Comparison of ENCODE assay signal across 8 cellular contexts in the genomic region with DNA sequence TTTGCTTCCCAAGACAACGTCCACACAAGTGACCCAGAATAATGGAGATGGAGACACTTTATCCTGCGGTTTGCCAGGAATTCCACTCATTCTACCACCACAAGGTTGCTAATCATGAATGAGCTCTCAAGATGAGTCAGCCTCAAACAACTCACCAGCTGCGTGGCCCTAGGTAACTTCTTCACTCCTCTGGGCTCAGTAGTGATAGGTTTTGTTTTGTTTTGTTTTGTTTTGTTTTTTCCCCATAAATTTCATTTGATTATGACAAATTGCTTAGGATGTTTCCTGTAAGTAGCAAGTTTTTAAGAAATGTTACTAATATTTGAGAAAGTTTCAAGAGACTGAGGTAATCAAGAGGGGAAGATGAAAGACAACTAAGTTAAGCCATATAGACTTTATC.
DNase-seq lines count a peak whose midpoint lies in the region; ATAC-seq and TF ChIP-seq lines count a peak whose summit lies in the region.

No MANE protein-coding gene starts in this region.

- no peak overlapping the region for H3K27ac ChIP-seq in right atrium auricular region
- peak overlapping the region in 2 of 8 donors; percentile 71 to 81 for H3K27ac ChIP-seq in spleen

- TF ChIP-seq CTCF in HFF-Myc (IDR thresholded peaks at IDR 0.05; ENCODE audit: low read depth, low read length, missing control alignments) (no peak), right atrium auricular region (IDR thresholded peaks at IDR 0.05) (no peak), spleen (IDR thresholded peaks at IDR 0.05 in 8 of 11, conservative IDR thresholded peaks at IDR 0.05 in 3 of 11) (no peak)

- peaks cover 0 to 25% of the 10 kb centered on the region in 2 donors for H3K4me1 ChIP-seq in right atrium auricular region
- peaks cover 0 to 4% (median 0%) of the 10 kb centered on the region in 6 donors for H3K4me1 ChIP-seq in spleen

- H3K27me3 ChIP-seq in right atrium auricular region (no peaks in the 10 kb centered on the region), spleen (replicated peaks in 1 of 7) (no peaks in the 10 kb centered on the region)

- WGBS in spleen, 5 donors = 59 to 76% (median 71%) methylated on average over 3 of the region's 3 CpGs

- intact Hi-C loops in spleen (cut with DNase I; ENCODE audit: low total_unique reads) = loop anchor here (10.0 kb wide), 1 partner anchor 106 kb away; no protein-coding TSS in a partner anchor

- H3K4me3 ChIP-seq in HFF-Myc (replicated peaks; ENCODE audit: low read depth, low read length) (no peak overlapping the region), right atrium auricular region (no peak overlapping the region), spleen (no peak overlapping the region)

- DNase-seq in COLO829 (ENCODE audit: low spot score) (peak; percentile 28), HFF-Myc (ENCODE audit: extremely low read depth, low read depth) (peak; percentile 75), RKO (ENCODE audit: low spot score) (peak; percentile 96), iPS DF 4.7 (ENCODE audit: extremely low read depth, low spot score) (peak; percentile 74), NCI-H1105 (lab: John Stamatoyannopoulos, UW) (no peak), right atrium auricular region (ENCODE audit: low spot score) (no peak), spleen (no peak)

- H3K9me3 ChIP-seq in right atrium auricular region = no peaks in the 10 kb centered on the region
- peaks cover 0 to 15% (median 5%) of the 10 kb centered on the region in 8 donors for H3K9me3 ChIP-seq in spleen

- ATAC-seq in HG02571 (IDR thresholded peaks at IDR 0.05; ENCODE audit: unreplicated experiment) = no peak

- no peak for TF ChIP-seq POLR2A in spleen (IDR thresholded peaks at IDR 0.05)

- H3K36me3 ChIP-seq in right atrium auricular region (no peaks in the 10 kb centered on the region), spleen (no peaks in the 10 kb centered on the region)

Comparison
In these comparisons a context has a peak if more than half of its experiments do, and no peak if none do; other contexts are left out.
1. DNase-seq: peak in COLO829 (single experiment), HFF-Myc (single experiment), RKO (single experiment) and iPS DF 4.7 (single experiment); none in NCI-H1105 (single experiment), right atrium auricular region (single experiment) and spleen (single experiment).